Comparison of ENCODE assay signal across 8 cellular contexts in genomic region chr1:12407050-12407961, GRCh38.
DNase-seq lines count a peak whose midpoint lies in the region; ATAC-seq and TF ChIP-seq lines count a peak whose summit lies in the region.

No MANE protein-coding gene starts in this region.

- 37% methylated on average over 8 of the region's 8 CpGs for WGBS in right lobe of liver (ENCODE audit: insufficient coverage, low coverage, low lambda C conversion rate, missing lambda C conversion rate)
- WGBS in upper lobe of left lung, 2 donors: 39 to 44% methylated on average over 8 of the region's 8 CpGs

- H3K4me1 ChIP-seq in breast epithelium (peaks cover 9 to 28% of the 10 kb centered on the region in 2 donors), right lobe of liver (peaks cover 0 to 41% (median 25%) of the 10 kb centered on the region in 4 donors), upper lobe of left lung (peaks cover 33 to 53% (median 45%) of the 10 kb centered on the region in 4 donors)

- H3K36me3 ChIP-seq in breast epithelium (no peaks in the 10 kb centered on the region), right lobe of liver (peaks cover 0 to 8% (median 6%) of the 10 kb centered on the region in 4 donors), upper lobe of left lung (peaks cover 0 to 43% (median 6%) of the 10 kb centered on the region in 4 donors)

- H3K27ac ChIP-seq in breast epithelium (peak overlapping the region; percentile 80 to 88), right lobe of liver (peak overlapping the region; percentile 28 to 44 (median 39)), upper lobe of left lung (peak overlapping the region; percentile 40 to 57 (median 54))

- H3K4me3 ChIP-seq in breast epithelium (no peak overlapping the region), right lobe of liver (no peak overlapping the region), upper lobe of left lung (no peak overlapping the region)

- intact Hi-C loops in breast epithelium (cut with DNase I; ENCODE audit: low total_unique reads): no loop called here
- intact Hi-C loops in right lobe of liver (cut with DNase I): no loop called here

- peak; percentile 70 to 89 (median 86) for ATAC-seq in right lobe of liver
- peak in 1 of 2 donors; percentile 69 for ATAC-seq in upper lobe of left lung (ENCODE audit: low FRiP score in 2 of 2)
- no peak for ATAC-seq in HG02973 (IDR thresholded peaks at IDR 0.05; ENCODE audit: unreplicated experiment)

- TF ChIP-seq POLR2A in breast epithelium (IDR thresholded peaks at IDR 0.05): no peak
- TF ChIP-seq POLR2A in right lobe of liver (IDR thresholded peaks at IDR 0.05): no peak
- no peak for TF ChIP-seq POLR2A in upper lobe of left lung (IDR thresholded peaks at IDR 0.05)

- no peak for TF ChIP-seq EP300 in upper lobe of left lung (IDR thresholded peaks at IDR 0.05)

- H3K27me3 ChIP-seq in breast epithelium (no peaks in the 10 kb centered on the region), right lobe of liver (no peaks in the 10 kb centered on the region), upper lobe of left lung (no peaks in the 10 kb centered on the region)

- H3K9me3 ChIP-seq in breast epithelium: no peaks in the 10 kb centered on the region
- H3K9me3 ChIP-seq in right lobe of liver: no peaks in the 10 kb centered on the region
- H3K9me3 ChIP-seq in upper lobe of left lung: no peaks in the 10 kb centered on the region

- DNase-seq in AG20443 (ENCODE audit: low spot score) (peak; percentile 60), HT-29 (ENCODE audit: low spot score) (peak; percentile 79), breast epithelium (ENCODE audit: low spot score in 2 of 2) (peak in 1 of 2 donors; percentile 32), right lobe of liver (no peak), upper lobe of left lung (peak in 1 of 2 donors; percentile 38), NCI-H524 treated with DMSO at 0.1 percent for 48 hours (lab: John Stamatoyannopoulos, UW) (no peak), GF-D8 (lab: John Stamatoyannopoulos, UW) (no peak)

- TF ChIP-seq CTCF in breast epithelium (IDR thresholded peaks at IDR 0.05): peak in 2 of 3 donors; percentile 42 to 44
- TF ChIP-seq CTCF in right lobe of liver (IDR thresholded peaks at IDR 0.05): peak; percentile 43 to 62 (median 48)
- TF ChIP-seq CTCF in upper lobe of left lung (IDR thresholded peaks at IDR 0.05): peak in 4 of 6 experiments; percentile 17 to 56 (median 44)

Comparison
In these comparisons a context has a peak if more than half of its experiments do, and no peak if none do; other contexts are left out.
1. DNase-seq: peak in AG20443 (single experiment) and HT-29 (single experiment); none in right lobe of liver (0 of 3), NCI-H524 treated with DMSO at 0.1 percent for 48 hours (single experiment) and GF-D8 (single experiment).
2. Peak in every context shown above with its lines, with median percentiles within 50 percentile points of each other: H3K27ac ChIP-seq and CTCF ChIP-seq.